ENCODE assay signal across 10 cellular contexts in the genomic region with DNA sequence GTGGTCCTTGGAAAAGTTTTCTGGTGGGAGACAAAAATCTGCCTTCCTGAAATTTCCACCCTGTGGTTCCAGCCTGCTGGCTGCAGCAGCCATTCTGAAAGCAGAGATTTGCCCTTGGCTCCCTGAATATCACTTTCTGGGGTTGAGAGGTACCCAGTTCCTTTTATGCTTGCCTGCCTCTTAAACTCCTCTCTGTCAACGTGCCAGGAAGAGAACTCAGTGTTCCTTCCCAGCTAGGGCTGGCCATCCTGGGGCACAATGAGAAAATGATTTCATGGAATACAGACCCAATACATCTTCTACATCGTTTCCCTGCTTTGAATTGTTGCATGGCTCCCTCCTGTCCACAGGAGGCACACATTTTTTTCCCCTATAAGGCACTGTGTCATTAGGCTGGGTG. TPM values are rescaled to one million over a fixed set of nuclear protein-coding genes. Genes with fewer than 3 reads are reported as not detected.
A peak's percentile ranks its signal among the peaks of the same experiment; 100 is the strongest.
DNase-seq lines count a peak whose midpoint lies in the region; ATAC-seq, FAIRE-seq and TF ChIP-seq lines count a peak whose summit lies in the region.
"Had no signal": no experiment of that assay in that cellular context is flagged by ENCODE, and none has a peak within 500 bp of the region (broad histone marks: within the 10 kb centered on the region; RNA-seq: fewer than 3 reads in every experiment).

No MANE protein-coding gene starts in this region.

- TF ChIP-seq EP300 in suprapubic skin (IDR thresholded peaks at IDR 0.05), result no peak

- no peaks in the 10 kb centered on the region for H3K9me3 Mint-ChIP-seq in activated T-cell treated with anti-CD3 and anti-CD28 coated beads, Interleukin-2, amount 50 U/mL, for 24 hours

- H3K4me3 ChIP-seq in WERI-Rb-1 (ENCODE audit: low read depth, low read length), result no peak overlapping the region
- no peak overlapping the region for H3K4me3 ChIP-seq in kidney (ENCODE audit: low read length in 2 of 2)
- no peak overlapping the region for H3K4me3 ChIP-seq in suprapubic skin

- H3K27me3 ChIP-seq in WERI-Rb-1 (ENCODE audit: insufficient read depth, low read depth, severe bottlenecking) (no peaks in the 10 kb centered on the region), suprapubic skin (no peaks in the 10 kb centered on the region)

- no peaks in the 10 kb centered on the region for H3K9me3 ChIP-seq in WERI-Rb-1 (ENCODE audit: severe bottlenecking)
- H3K9me3 ChIP-seq in kidney (ENCODE audit: control insufficient read depth in 1 of 2, low read length in 2 of 2), result no peaks in the 10 kb centered on the region
- H3K9me3 ChIP-seq in suprapubic skin, result no peaks in the 10 kb centered on the region

- peaks cover 3 to 4% of the 10 kb centered on the region in 2 donors for H3K4me1 ChIP-seq in kidney (ENCODE audit: control insufficient read depth in 1 of 2, insufficient read depth in 1 of 2, low read depth in 1 of 2, low read length in 2 of 2)
- peaks cover 27% of the 10 kb centered on the region for H3K4me1 ChIP-seq in suprapubic skin

- WGBS in suprapubic skin, result 75% methylated on average over 2 of the region's 2 CpGs

- H3K27ac ChIP-seq in WERI-Rb-1, result peak overlapping the region; percentile 93
- H3K27ac ChIP-seq in kidney (ENCODE audit: low read depth in 2 of 2, low read length in 2 of 2), result no peak overlapping the region
- H3K27ac ChIP-seq in suprapubic skin, result peak overlapping the region; percentile 94

- DNase-seq in activated T-cell treated with anti-CD3 and anti-CD28 coated beads, Interleukin-2, amount 50 U/mL, for 24 hours, result no peak
- DNase-seq in activated T-cell treated with anti-CD3 and anti-CD28 coated beads, Interleukin-2, amount 50 U/mL, for 1 hour, result no peak
- DNase-seq in WERI-Rb-1, result no peak
- peak; percentile 17 for DNase-seq in kidney
- DNase-seq in suprapubic skin (ENCODE audit: low spot score in 2 of 2), result no peak
- DNase-seq: KBM-7, NCI-H524 had no signal

- TF ChIP-seq POLR2A in suprapubic skin (IDR thresholded peaks at IDR 0.05), result no peak

- intact Hi-C loops in kidney (cut with DNase I), result no loop called here

- ATAC-seq in HG02870 (IDR thresholded peaks at IDR 0.05; ENCODE audit: unreplicated experiment) (no peak), HG02571 (IDR thresholded peaks at IDR 0.05; ENCODE audit: unreplicated experiment) (no peak), HG02852 (IDR thresholded peaks at IDR 0.05; ENCODE audit: unreplicated experiment) (no peak)

- peaks cover 13% of the 10 kb centered on the region for H3K36me3 ChIP-seq in WERI-Rb-1
- H3K36me3 ChIP-seq in kidney (ENCODE audit: control insufficient read depth in 1 of 2, insufficient read depth in 2 of 2, low read length in 2 of 2), result no peaks in the 10 kb centered on the region
- no peaks in the 10 kb centered on the region for H3K36me3 ChIP-seq in suprapubic skin

- H3K9ac ChIP-seq in kidney (ENCODE audit: low read length in 2 of 2), result no peak overlapping the region

- TF ChIP-seq CTCF in WERI-Rb-1 (IDR thresholded peaks at IDR 0.05; ENCODE audit: low read depth, low read length), result no peak
- no peak for TF ChIP-seq CTCF in kidney (IDR thresholded peaks at IDR 0.05; ENCODE audit: borderline replicate concordance, extremely low read depth, insufficient read depth)
- no peak for TF ChIP-seq CTCF in suprapubic skin (IDR thresholded peaks at IDR 0.05)

- peaks cover 18% of the 10 kb centered on the region for H3K36me3 Mint-ChIP-seq in activated T-cell treated with anti-CD3 and anti-CD28 coated beads, Interleukin-2, amount 50 U/mL, for 24 hours (ENCODE audit: low read depth)

- H3K4me1 Mint-ChIP-seq in activated T-cell treated with anti-CD3 and anti-CD28 coated beads, Interleukin-2, amount 50 U/mL, for 24 hours (ENCODE audit: low read depth), result peaks cover 19% of the 10 kb centered on the region

- H3K27ac Mint-ChIP-seq in activated T-cell treated with anti-CD3 and anti-CD28 coated beads, Interleukin-2, amount 50 U/mL, for 24 hours, result peak overlapping the region; percentile 60

- FAIRE-seq in kidney (lab: Jason Lieb, UNC), result no peak

- peak overlapping the region; percentile 48 for H3K4me3 Mint-ChIP-seq in activated T-cell treated with anti-CD3 and anti-CD28 coated beads, Interleukin-2, amount 50 U/mL, for 24 hours

- no peaks in the 10 kb centered on the region for H3K27me3 Mint-ChIP-seq in activated T-cell treated with anti-CD3 and anti-CD28 coated beads, Interleukin-2, amount 50 U/mL, for 24 hours

RNA-seq across cellular contexts. Expression of gene DSN1, which starts 1.6 kb away (rescaled TPM):
- total RNA-seq in kidney (8.3 TPM), suprapubic skin (10 to 100 TPM in 1 of 4 donors, 1 to 10 TPM in 3; 6.7 to 13.5 (median 9.6) TPM)
- polyA plus RNA-seq in kidney (ENCODE audit: insufficient read depth, low read depth, low replicate concordance), result 6.0 TPM

RNA-seq across cellular contexts. Expression of gene NDRG3, which starts 29.3 kb away (rescaled TPM):
- total RNA-seq in kidney (25.3 TPM), suprapubic skin (10 to 100 TPM; 19.2 to 24.2 (median 22.7) TPM)
- polyA plus RNA-seq in kidney (ENCODE audit: insufficient read depth, low read depth, low replicate concordance), result 26.4 TPM

Comparison
In these comparisons a context has a peak if more than half of its experiments do, and no peak if none do; other contexts are left out.
1. H3K27ac ChIP-seq: peak in WERI-Rb-1 (single experiment) and suprapubic skin (single experiment); none in kidney (0 of 2).